Comparison of ENCODE assay signal across 24 cellular contexts in genomic region chr16:76926042-76926441, GRCh38.
DNase-seq lines count a peak whose midpoint lies in the region; ATAC-seq and TF ChIP-seq lines count a peak whose summit lies in the region.
"Had no signal": no experiment of that assay in that cellular context is flagged by ENCODE, and none has a peak within 500 bp of the region (broad histone marks: within the 10 kb centered on the region; RNA-seq: fewer than 3 reads in every experiment).

No MANE protein-coding gene starts in this region.

- no peaks in the 10 kb centered on the region for H3K9me2 ChIP-seq in hepatocyte (replicated peaks; ENCODE audit: insufficient read depth)

- no peaks in the 10 kb centered on the region for H3K27me3 Mint-ChIP-seq in MCF 10A (ENCODE audit: insufficient read depth, unreplicated experiment)
- H3K27me3 Mint-ChIP-seq: CD4-positive, alpha-beta T cell; CD8-positive, alpha-beta memory T cell had no signal

- no peak for TF ChIP-seq CTCF in MCF 10A (IDR thresholded peaks at IDR 0.05; ENCODE audit: unreplicated experiment)
- no peak for TF ChIP-seq CTCF in mammary epithelial cell (conservative IDR thresholded peaks at IDR 0.05 in 1 of 2, IDR thresholded peaks at IDR 0.05 in 1 of 2; ENCODE audit: extremely low read depth in 1 of 2, insufficient read depth in 1 of 2, low read depth in 1 of 2, low read length in 2 of 2)
- TF ChIP-seq CTCF in hepatocyte (IDR thresholded peaks at IDR 0.05; ENCODE audit: poor library complexity): no peak
- no peak for TF ChIP-seq CTCF in liver (IDR thresholded peaks at IDR 0.05; ENCODE audit: low read depth, low read length, missing input control)
- no peak for TF ChIP-seq CTCF in GM20000 (IDR thresholded peaks at IDR 0.05; ENCODE audit: extremely low read depth, missing control alignments)

- H3K9ac ChIP-seq in mammary epithelial cell (ENCODE audit: insufficient read depth, low read length) (no peak overlapping the region), liver (ENCODE audit: low read depth in 1 of 2, low read length in 2 of 2) (no peak overlapping the region)
- H3K9ac ChIP-seq: BLaER1 treated with 17β-estradiol and CSF1 and Interleukin-3, amounts not matched to agents 10 nM and 100 nM; GM23248 had no signal

- H3K4me2 ChIP-seq in mammary epithelial cell (ENCODE audit: insufficient read depth, low read depth, low read length) (no peak overlapping the region), hepatocyte (peak overlapping the region; percentile 41)
- H3K4me2 ChIP-seq: BLaER1 treated with 17β-estradiol and CSF1 and Interleukin-3, amounts not matched to agents 10 nM and 100 nM had no signal

- H4K20me1 ChIP-seq in mammary epithelial cell (ENCODE audit: insufficient read depth, low read length) (no peaks in the 10 kb centered on the region), hepatocyte (ENCODE audit: insufficient read depth, poor library complexity, severe bottlenecking) (no peaks in the 10 kb centered on the region)
- H4K20me1 ChIP-seq: BLaER1 treated with 17β-estradiol and CSF1 and Interleukin-3, amounts not matched to agents 10 nM and 100 nM had no signal

- H3K27ac ChIP-seq in mammary epithelial cell (ENCODE audit: insufficient read depth, low read depth, low read length) (no peak overlapping the region), hepatocyte (no peak overlapping the region), liver (ENCODE audit: low read depth in 1 of 2, low read length in 2 of 2) (no peak overlapping the region)
- H3K27ac ChIP-seq: 22Rv1; BLaER1 treated with 17β-estradiol and CSF1 and Interleukin-3, amounts not matched to agents 10 nM and 100 nM; GM23248 had no signal

- H3K4me3 ChIP-seq in mammary epithelial cell (replicated peaks in 1 of 3; ENCODE audit: insufficient read depth in 1 of 3, low read depth in 2 of 3, low read length in 3 of 3) (no peak overlapping the region), hepatocyte (no peak overlapping the region), liver (ENCODE audit: low read depth in 1 of 3, low read length in 3 of 3) (no peak overlapping the region)
- H3K4me3 ChIP-seq: BLaER1 treated with 17β-estradiol and CSF1 and Interleukin-3, amounts not matched to agents 10 nM and 100 nM; GM12878; GM23248; HAP-1 had no signal

- H3K4me1 ChIP-seq in mammary epithelial cell (ENCODE audit: insufficient read depth, low read length): no peaks in the 10 kb centered on the region
- H3K4me1 ChIP-seq in hepatocyte (ENCODE audit: insufficient read depth): no peaks in the 10 kb centered on the region
- peaks cover 2 to 11% (median 9%) of the 10 kb centered on the region in 4 donors for H3K4me1 ChIP-seq in liver (ENCODE audit: control insufficient read depth in 4 of 4, insufficient read depth in 4 of 4, low read length in 3 of 4)
- H3K4me1 ChIP-seq: BLaER1 treated with 17β-estradiol and CSF1 and Interleukin-3, amounts not matched to agents 10 nM and 100 nM; HAP-1 had no signal

- 53% methylated on average over 2 of the region's 2 CpGs for WGBS in mammary epithelial cell (ENCODE audit: low coverage, missing lambda C conversion rate)
- 74% methylated on average over 2 of the region's 2 CpGs for WGBS in hepatocyte (ENCODE audit: low lambda C conversion rate, missing lambda C conversion rate)
- WGBS in liver: 43% methylated on average over 2 of the region's 2 CpGs

- DNase-seq in MCF 10A (ENCODE audit: unreplicated experiment): no peak
- no peak for DNase-seq in mammary epithelial cell
- DNase-seq in hepatocyte (ENCODE audit: low spot score): peak; percentile 19
- DNase-seq in GM20000 (ENCODE audit: low spot score): no peak
- DNase-seq in NOMO-1 treated with DMSO at 0.1 percent for 48 hours (lab: John Stamatoyannopoulos, UW; ENCODE audit: unreplicated experiment): no peak
- DNase-seq in midbrain (lab: John Stamatoyannopoulos, UW): no peak
- DNase-seq: ACHN; AML-193; BE2C; CD4-positive, alpha-beta T cell; CD8-positive, alpha-beta memory T cell; DMS 273 treated with DMSO at 0.1 percent for 48 hours; DMS79; EL; GDM1; GM23248; HFFc6 had no signal

- in situ Hi-C loops in mammary epithelial cell (cut with MboI; ENCODE audit: low sequenced_read_pairs in 2 of 2): no loop called here

- H3K4me1 Mint-ChIP-seq in MCF 10A (ENCODE audit: insufficient read depth, unreplicated experiment): peaks cover 3% of the 10 kb centered on the region
- H3K4me1 Mint-ChIP-seq: CD14-positive monocyte; CD8-positive, alpha-beta memory T cell had no signal

- H2AFZ ChIP-seq in mammary epithelial cell (ENCODE audit: low read depth, low read length) (no peak overlapping the region), hepatocyte (no peak overlapping the region)
- H2AFZ ChIP-seq: GM23248 had no signal

- H3K79me2 ChIP-seq in mammary epithelial cell (ENCODE audit: insufficient read depth, low read length) (no peaks in the 10 kb centered on the region), hepatocyte (no peaks in the 10 kb centered on the region)

- BruUV-seq in MCF 10A (replicated peaks; lab: Mats Ljungman, UMichigan) (no TSS peak), mammary epithelial cell (replicated peaks; lab: Mats Ljungman, UMichigan) (no TSS peak)

- POLR2A ChIA-PET in MCF 10A (lab: Yijun Ruan, JAX): interaction anchor here (0.7 kb wide), 1 partner anchor 1332 kb away, joined by 3 read pairs; no protein-coding TSS in a partner anchor

- no peaks in the 10 kb centered on the region for H3K36me3 ChIP-seq in mammary epithelial cell (ENCODE audit: insufficient read depth, low read length)
- no peaks in the 10 kb centered on the region for H3K36me3 ChIP-seq in hepatocyte (replicated peaks; ENCODE audit: insufficient read depth, low read depth)
- no peaks in the 10 kb centered on the region for H3K36me3 ChIP-seq in liver (ENCODE audit: control insufficient read depth in 4 of 4, insufficient read depth in 3 of 4, low read depth in 1 of 4, low read length in 3 of 4)
- H3K36me3 ChIP-seq: BE2C; BLaER1 treated with 17β-estradiol and CSF1 and Interleukin-3, amounts not matched to agents 10 nM and 100 nM; HAP-1 had no signal

- H3K27ac Mint-ChIP-seq in MCF 10A (ENCODE audit: low read depth, unreplicated experiment): peak overlapping the region; percentile 6
- H3K27ac Mint-ChIP-seq: CD14-positive monocyte; CD4-positive, alpha-beta T cell; CD8-positive, alpha-beta memory T cell; HFFc6 had no signal

- H3K9me3 ChIP-seq in mammary epithelial cell (replicated peaks; ENCODE audit: insufficient read depth, low read length) (no peaks in the 10 kb centered on the region), hepatocyte (ENCODE audit: low read depth) (no peaks in the 10 kb centered on the region), liver (ENCODE audit: control insufficient read depth in 4 of 4, low read length in 3 of 4) (no peaks in the 10 kb centered on the region)
- H3K9me3 ChIP-seq: BE2C; BLaER1 treated with 17β-estradiol and CSF1 and Interleukin-3, amounts not matched to agents 10 nM and 100 nM; HAP-1 had no signal

- ATAC-seq in GM21381 (IDR thresholded peaks at IDR 0.05; ENCODE audit: unreplicated experiment): no peak
- ATAC-seq: GM12878 had no signal

- no peaks in the 10 kb centered on the region for H3K9me3 Mint-ChIP-seq in MCF 10A (ENCODE audit: unreplicated experiment)

- dilution Hi-C loops in mammary epithelial cell (cut with HindIII; ENCODE audit: low sequenced_read_pairs): no loop called here

- no peak overlapping the region for H3K4me3 Mint-ChIP-seq in MCF 10A (ENCODE audit: unreplicated experiment)
- H3K4me3 Mint-ChIP-seq: CD14-positive monocyte; CD4-positive, alpha-beta T cell; CD8-positive, alpha-beta memory T cell; HFFc6 had no signal

- TF ChIP-seq RAD21 in liver (IDR thresholded peaks at IDR 0.05): peak in 1 of 2 donors; percentile 26

- H3K36me3 Mint-ChIP-seq in MCF 10A (ENCODE audit: insufficient read depth, unreplicated experiment): peaks cover 5% of the 10 kb centered on the region
- H3K36me3 Mint-ChIP-seq: CD14-positive monocyte; CD8-positive, alpha-beta memory T cell had no signal

- H3K27me3 ChIP-seq in mammary epithelial cell (ENCODE audit: insufficient read depth, low read length) (no peaks in the 10 kb centered on the region), hepatocyte (no peaks in the 10 kb centered on the region), liver (ENCODE audit: control insufficient read depth in 4 of 4, insufficient read depth in 4 of 4, low read length in 3 of 4) (no peaks in the 10 kb centered on the region)
- H3K27me3 ChIP-seq: BE2C; BLaER1 treated with 17β-estradiol and CSF1 and Interleukin-3, amounts not matched to agents 10 nM and 100 nM had no signal

- intact Hi-C loops in MCF 10A (cut with micrococcal nuclease) (no loop called here), mammary epithelial cell (cut with micrococcal nuclease) (no loop called here)

- CTCF ChIA-PET in MCF 10A (lab: Yijun Ruan, JAX): interaction anchor here (0.6 kb wide), 1 partner anchor 14 kb away, joined by 3 read pairs; no protein-coding TSS in a partner anchor
- CTCF ChIA-PET in mammary epithelial cell (lab: Charles Lee; ENCODE audit: low non-redundant PET): no interaction called here

TF ChIP-seq in liver, 16 proteins besides CTCF, POLR2A, EP300 and RAD21 (continues in another document):
- TF ChIP-seq FOXA2 (IDR thresholded peaks at IDR 0.05) (peak; percentile 70), SP1 (IDR thresholded peaks at IDR 0.05) (peak; percentile 85), HNF4G (IDR thresholded peaks at IDR 0.05) (peak; percentile 63), ATF3 (IDR thresholded peaks at IDR 0.05) (no peak), YY1 (IDR thresholded peaks at IDR 0.05) (peak; percentile 10)
